Comparison of ENCODE assay signal across 8 cellular contexts in the genomic region with DNA sequence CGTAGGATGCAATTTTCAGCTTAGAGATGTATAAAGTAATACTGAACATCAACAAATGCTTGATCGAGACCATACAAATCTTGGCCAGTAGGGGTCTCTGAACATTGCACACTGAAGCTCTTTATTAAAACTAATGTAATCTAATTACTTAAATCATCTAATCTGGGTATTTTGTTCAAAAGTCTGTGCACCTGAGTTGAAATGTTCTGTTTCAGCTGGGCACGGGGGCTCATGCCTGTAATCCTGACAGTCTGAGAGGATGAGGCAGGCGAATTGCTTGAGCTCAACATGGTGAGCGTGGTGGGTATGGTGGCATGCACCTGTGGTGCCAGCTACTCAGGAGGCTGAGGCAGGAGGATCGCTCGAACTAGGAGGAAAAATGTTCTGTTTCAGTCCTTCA. TPM values are rescaled to one million over a fixed set of nuclear protein-coding genes. Genes with fewer than 3 reads are reported as not detected.
A peak's percentile ranks its signal among the peaks of the same experiment; 100 is the strongest.
DNase-seq lines count a peak whose midpoint lies in the region; ATAC-seq and TF ChIP-seq lines count a peak whose summit lies in the region.

No MANE protein-coding gene starts in this region.

- no peak overlapping the region for H3K9ac ChIP-seq in SU-DHL-6 (ENCODE audit: low read length)
- no peak overlapping the region for H3K9ac ChIP-seq in colonic mucosa (ENCODE audit: low read depth in 2 of 2, low read length in 2 of 2)

- H3K36me3 ChIP-seq in BE2C (no peaks in the 10 kb centered on the region), SU-DHL-6 (ENCODE audit: low read length) (no peaks in the 10 kb centered on the region), colonic mucosa (no peaks in the 10 kb centered on the region)
- H3K36me3 ChIP-seq in naive thymus-derived CD4-positive, alpha-beta T cell (ENCODE audit: control insufficient read depth in 2 of 3, insufficient read depth in 3 of 3, low read length in 3 of 3): no peaks in the 10 kb centered on the region

- H4K20me1 ChIP-seq in SU-DHL-6 (ENCODE audit: low read depth, low read length): no peaks in the 10 kb centered on the region

- ATAC-seq in GM19351 (IDR thresholded peaks at IDR 0.05; ENCODE audit: unreplicated experiment) (peak; percentile 50), HG03280 (IDR thresholded peaks at IDR 0.05; ENCODE audit: unreplicated experiment) (no peak), GM18870 (IDR thresholded peaks at IDR 0.05; ENCODE audit: unreplicated experiment) (no peak)
- peak; percentile 63 for ATAC-seq in naive thymus-derived CD4-positive, alpha-beta T cell

- no peak overlapping the region for H3K4me2 ChIP-seq in SU-DHL-6 (ENCODE audit: low read depth, low read length, poor library complexity, severe bottlenecking)

- no peaks in the 10 kb centered on the region for H3K27me3 ChIP-seq in BE2C
- no peaks in the 10 kb centered on the region for H3K27me3 ChIP-seq in SU-DHL-6 (ENCODE audit: low read length)
- no peaks in the 10 kb centered on the region for H3K27me3 ChIP-seq in colonic mucosa
- no peaks in the 10 kb centered on the region for H3K27me3 ChIP-seq in naive thymus-derived CD4-positive, alpha-beta T cell (ENCODE audit: control insufficient read depth in 2 of 2, insufficient read depth in 2 of 2, low read length in 2 of 2)

- H3K9me3 ChIP-seq in BE2C (no peaks in the 10 kb centered on the region), SU-DHL-6 (ENCODE audit: insufficient read depth, low read length) (no peaks in the 10 kb centered on the region), colonic mucosa (no peaks in the 10 kb centered on the region)
- H3K9me3 ChIP-seq in naive thymus-derived CD4-positive, alpha-beta T cell (ENCODE audit: control insufficient read depth in 2 of 3, low read length in 3 of 3): no peaks in the 10 kb centered on the region

- POLR2A ChIA-PET in naive thymus-derived CD4-positive, alpha-beta T cell (lab: Charles Lee): interaction anchor here (0.9 to 2.2 kb wide), 5 partner anchors 117 to 204 kb away, joined by 3 to 6 read pairs (median 4); a partner anchor contains a TSS

- H3K4me3 ChIP-seq in BE2C (ENCODE audit: low read depth, low read length) (no peak overlapping the region), SU-DHL-6 (ENCODE audit: insufficient read depth, low read length, poor library complexity, severe bottlenecking) (no peak overlapping the region), colonic mucosa (no peak overlapping the region)
- no peak overlapping the region for H3K4me3 ChIP-seq in naive thymus-derived CD4-positive, alpha-beta T cell (ENCODE audit: low read length)

- H3K36me3 Mint-ChIP-seq in naive thymus-derived CD4-positive, alpha-beta T cell: peaks cover 0 to 27% (median 0%) of the 10 kb centered on the region in 5 donors

- peaks cover 0 to 16% (median 0%) of the 10 kb centered on the region in 11 donors for H3K9me3 Mint-ChIP-seq in naive thymus-derived CD4-positive, alpha-beta T cell

- TF ChIP-seq CTCF in BE2C (IDR thresholded peaks at IDR 0.05; ENCODE audit: low read depth, low read length) (peak; percentile 60), SU-DHL-6 (IDR thresholded peaks at IDR 0.05; ENCODE audit: insufficient read depth, low read length, poor library complexity, severe bottlenecking) (peak; percentile 66), colonic mucosa (IDR thresholded peaks at IDR 0.05) (peak; percentile 40)

- H3K4me1 Mint-ChIP-seq in naive thymus-derived CD4-positive, alpha-beta T cell: peaks cover 0 to 32% (median 0%) of the 10 kb centered on the region in 7 donors

- no peak overlapping the region for H3K27ac Mint-ChIP-seq in naive thymus-derived CD4-positive, alpha-beta T cell

- no peaks in the 10 kb centered on the region for H3K9me2 ChIP-seq in SU-DHL-6 (replicated peaks; ENCODE audit: insufficient read depth, low read length)

- intact Hi-C loops in colonic mucosa (cut with DNase I): loop anchor here (10.0 kb wide), 1 partner anchor 200 kb away; no protein-coding TSS in a partner anchor
- intact Hi-C loops in naive thymus-derived CD4-positive, alpha-beta T cell (cut with micrococcal nuclease): loop anchor here (1.0 to 5.0 kb wide), 7 partner anchors 38 to 215 kb away; a partner anchor contains a TSS

- CTCF ChIA-PET in naive thymus-derived CD4-positive, alpha-beta T cell (lab: Charles Lee): interaction anchor here (0.7 to 3.8 kb wide), 38 partner anchors 8 to 217 kb away, joined by 3 to 61 read pairs (median 4); a partner anchor contains a TSS

- H3K4me3 Mint-ChIP-seq in naive thymus-derived CD4-positive, alpha-beta T cell: no peak overlapping the region

- H3K27me3 Mint-ChIP-seq in naive thymus-derived CD4-positive, alpha-beta T cell: peaks cover 0 to 18% (median 0%) of the 10 kb centered on the region in 5 donors

- no peak overlapping the region for H2AFZ ChIP-seq in SU-DHL-6 (ENCODE audit: low read depth, low read length, severe bottlenecking)

- no peaks in the 10 kb centered on the region for H3F3A ChIP-seq in SU-DHL-6 (ENCODE audit: insufficient read depth)

- no peaks in the 10 kb centered on the region for H3K79me2 ChIP-seq in SU-DHL-6 (ENCODE audit: insufficient read depth, low read length)

- H3K27ac ChIP-seq in SU-DHL-6 (ENCODE audit: low read depth, low read length) (no peak overlapping the region), colonic mucosa (no peak overlapping the region)
- H3K27ac ChIP-seq in naive thymus-derived CD4-positive, alpha-beta T cell (ENCODE audit: low read depth, low read length): no peak overlapping the region

- H3K4me1 ChIP-seq in BE2C (no peaks in the 10 kb centered on the region), colonic mucosa (no peaks in the 10 kb centered on the region)
- H3K4me1 ChIP-seq in naive thymus-derived CD4-positive, alpha-beta T cell (ENCODE audit: control insufficient read depth in 2 of 2, insufficient read depth in 2 of 2, low read length in 2 of 2): no peaks in the 10 kb centered on the region

- DNase-seq in BE2C (no peak), colonic mucosa (no peak)
- peak in 7 of 9 donors; percentile 18 to 61 (median 51) for DNase-seq in naive thymus-derived CD4-positive, alpha-beta T cell
- no peak for DNase-seq in activated effector memory CD4-positive, alpha-beta T cell treated with anti-CD3 and anti-CD28 coated beads, Interleukin-2, amount 50 U/mL, for 16 hours

RNA-seq across cellular contexts. Expression of a gene that starts 41.0 kb away (rescaled TPM):
- polyA plus RNA-seq in BE2C (2012; ENCODE audit: insufficient read depth, insufficient read length, low read depth): not detected
- under 1 TPM in 1 of 2 donors, not detected in 1; 0.29 TPM for total RNA-seq in colonic mucosa
- total RNA-seq in naive thymus-derived CD4-positive, alpha-beta T cell: 1 to 10 TPM in 1 of 5 experiments, under 1 TPM in 1, not detected in 3; 0.39 to 1.2 TPM
- polyA plus RNA-seq in naive thymus-derived CD4-positive, alpha-beta T cell: not detected

Comparison
In these comparisons a context has a peak if more than half of its experiments do, and no peak if none do; other contexts are left out.
1. DNase-seq: peak in naive thymus-derived CD4-positive, alpha-beta T cell (7 of 9); none in BE2C (single experiment), colonic mucosa (single experiment) and activated effector memory CD4-positive, alpha-beta T cell treated with anti-CD3 and anti-CD28 coated beads, Interleukin-2, amount 50 U/mL, for 16 hours (single experiment).
2. ATAC-seq: peak in GM19351 (single experiment) and naive thymus-derived CD4-positive, alpha-beta T cell (single experiment); none in HG03280 (single experiment) and GM18870 (single experiment).
3. Peak in every context shown above with its lines, with median percentiles within 50 percentile points of each other: CTCF ChIP-seq.